ENCODE assay signal across 8 cellular contexts in genomic region chr17:76140661-76141211, GRCh38. TPM values are rescaled to one million over a fixed set of nuclear protein-coding genes. Genes with fewer than 3 reads are reported as not detected.
A peak's percentile ranks its signal among the peaks of the same experiment; 100 is the strongest.
DNase-seq lines count a peak whose midpoint lies in the region; ATAC-seq and TF ChIP-seq lines count a peak whose summit lies in the region.

No MANE protein-coding gene starts in this region.

- H3K36me3 ChIP-seq in mammary epithelial cell (ENCODE audit: insufficient read depth, low read length) = no peaks in the 10 kb centered on the region

- no TSS peak for BruUV-seq in mammary epithelial cell (replicated peaks; lab: Mats Ljungman, UMichigan)

- in situ Hi-C loops in mammary epithelial cell (cut with MboI; ENCODE audit: low sequenced_read_pairs in 2 of 2) = no loop called here

- H2AFZ ChIP-seq in mammary epithelial cell (ENCODE audit: low read depth, low read length) = peak overlapping the region; percentile 75

- peak overlapping the region; percentile 64 for H3K4me3 ChIP-seq in AG09309 (ENCODE audit: control insufficient read depth, low read depth, low read length)
- no peak overlapping the region for H3K4me3 ChIP-seq in mammary epithelial cell (replicated peaks in 1 of 3; ENCODE audit: insufficient read depth in 1 of 3, low read depth in 2 of 3, low read length in 3 of 3)

- peak overlapping the region; percentile 98 for H3K4me2 ChIP-seq in mammary epithelial cell (ENCODE audit: insufficient read depth, low read depth, low read length)

- ATAC-seq in HG03045 (IDR thresholded peaks at IDR 0.05; ENCODE audit: unreplicated experiment) (peak; percentile 2), natural killer cell (no peak)

- 54% methylated on average over 8 of the region's 24 CpGs for WGBS in mammary epithelial cell (ENCODE audit: low coverage, missing lambda C conversion rate)

- no peak overlapping the region for H3K27ac ChIP-seq in mammary epithelial cell (ENCODE audit: insufficient read depth, low read depth, low read length)

- no peaks in the 10 kb centered on the region for H3K9me3 ChIP-seq in mammary epithelial cell (replicated peaks; ENCODE audit: insufficient read depth, low read length)

- intact Hi-C loops in mammary epithelial cell (cut with micrococcal nuclease) = no loop called here
- intact Hi-C loops in natural killer cell (cut with micrococcal nuclease) = loop anchor here (5.0 kb wide), 1 partner anchor 127 kb away; the partner anchor contains the start of gene UBALD2

- peaks cover 3% of the 10 kb centered on the region for H3K27me3 ChIP-seq in mammary epithelial cell (ENCODE audit: insufficient read depth, low read length)

- TF ChIP-seq CTCF in AG09309 (IDR thresholded peaks at IDR 0.05; ENCODE audit: control insufficient read depth, insufficient read depth, low read depth, low read length, missing control alignments) (no peak), mammary epithelial cell (conservative IDR thresholded peaks at IDR 0.05 in 1 of 2, IDR thresholded peaks at IDR 0.05 in 1 of 2; ENCODE audit: extremely low read depth in 1 of 2, insufficient read depth in 1 of 2, low read depth in 1 of 2, low read length in 2 of 2) (no peak), natural killer cell (IDR thresholded peaks at IDR 0.05) (no peak)

- no peaks in the 10 kb centered on the region for H3K79me2 ChIP-seq in mammary epithelial cell (ENCODE audit: insufficient read depth, low read length)

- peaks cover 40 to 54% of the 10 kb centered on the region in 2 donors for H3K4me1 Mint-ChIP-seq in natural killer cell

- no peaks in the 10 kb centered on the region for H4K20me1 ChIP-seq in mammary epithelial cell (ENCODE audit: insufficient read depth, low read length)

- no peaks in the 10 kb centered on the region for H3K9me3 Mint-ChIP-seq in natural killer cell

- CTCF ChIA-PET in mammary epithelial cell (lab: Charles Lee; ENCODE audit: low non-redundant PET) = no interaction called here

- no peaks in the 10 kb centered on the region for H3K36me3 Mint-ChIP-seq in natural killer cell

- no peak overlapping the region for H3K9ac ChIP-seq in mammary epithelial cell (ENCODE audit: insufficient read depth, low read length)

- dilution Hi-C loops in mammary epithelial cell (cut with HindIII; ENCODE audit: low sequenced_read_pairs) = no loop called here

- H3K27me3 Mint-ChIP-seq in natural killer cell (ENCODE audit: low read depth in 2 of 2) = peaks cover 0 to 7% of the 10 kb centered on the region in 2 donors

- peak overlapping the region; percentile 94 to 95 for H3K27ac Mint-ChIP-seq in natural killer cell

- peak overlapping the region; percentile 82 for H3K4me3 Mint-ChIP-seq in natural killer cell

- H3K4me1 ChIP-seq in mammary epithelial cell (ENCODE audit: insufficient read depth, low read length) = peaks cover 7% of the 10 kb centered on the region

- no peak for DNase-seq in AG09309 (ENCODE audit: low read depth)
- DNase-seq in mammary epithelial cell = no peak
- DNase-seq in natural killer cell = no peak
- no peak for DNase-seq in GM19238 (ENCODE audit: insufficient read length, low spot score)
- DNase-seq in GOT3 (lab: John Stamatoyannopoulos, UW) = no peak
- DNase-seq in NCI-H774 (lab: John Stamatoyannopoulos, UW) = no peak
- no peak for DNase-seq in HUDEP-2 (lab: John Stamatoyannopoulos, UW; ENCODE audit: unreplicated experiment in 76 of 76)

RNA-seq across cellular contexts. Expression of gene FOXJ1, which starts 0.3 kb away (rescaled TPM):
- total RNA-seq in mammary epithelial cell = not detected
- polyA plus RNA-seq in mammary epithelial cell = not detected
- polyA minus RNA-seq in mammary epithelial cell = not detected
- under 1 TPM; 0.21 to 0.93 (median 0.36) TPM for total RNA-seq in natural killer cell

RNA-seq across cellular contexts. Expression of gene EXOC7, which starts 37.1 kb away (rescaled TPM):
- total RNA-seq in mammary epithelial cell (100 to 1,000 TPM; 102 to 111 TPM), natural killer cell (100 to 1,000 TPM; 130 to 149 (median 142) TPM)
- 55.8 TPM for polyA plus RNA-seq in mammary epithelial cell
- polyA minus RNA-seq in mammary epithelial cell = 98.8 TPM
